Comparison of ENCODE assay signal across 19 cellular contexts in the genomic region with DNA sequence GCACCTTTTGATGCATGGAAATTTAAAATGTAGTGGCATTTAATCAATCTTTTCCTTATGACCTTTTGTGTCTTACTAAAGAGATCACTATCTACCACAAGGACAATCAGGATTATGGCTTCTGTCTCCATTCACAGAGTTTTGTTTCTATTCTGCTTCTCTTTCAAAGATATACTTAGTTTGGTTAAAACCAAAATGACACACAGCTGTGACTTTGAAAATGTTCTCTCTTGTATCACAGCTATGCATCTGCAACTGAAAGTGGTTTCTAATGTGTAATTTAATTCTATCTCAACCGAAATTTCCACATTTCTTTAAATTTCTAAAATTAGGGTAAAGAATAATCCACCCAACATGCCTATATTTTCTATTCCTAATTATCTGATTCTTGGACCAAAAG. TPM values are rescaled to one million over a fixed set of nuclear protein-coding genes. Genes with fewer than 3 reads are reported as not detected.
DNase-seq lines count a peak whose midpoint lies in the region; ATAC-seq, FAIRE-seq and TF ChIP-seq lines count a peak whose summit lies in the region.
"Had no signal": no experiment of that assay in that cellular context is flagged by ENCODE, and none has a peak within 500 bp of the region (broad histone marks: within the 10 kb centered on the region; RNA-seq: fewer than 3 reads in every experiment).

No MANE protein-coding gene starts in this region.

- H3K4me1 ChIP-seq in vagina (no peaks in the 10 kb centered on the region), esophagus squamous epithelium (no peaks in the 10 kb centered on the region)
- H3K4me1 ChIP-seq: lower lobe of right lung had no signal

- H3K36me3 Mint-ChIP-seq in activated T-helper 17 cell treated with anti-CD3 and anti-CD28 coated beads, Interleukin-2, amount 50 U/mL, for 72 hours (ENCODE audit: low read depth): peaks cover 70% of the 10 kb centered on the region

- WGBS in esophagus squamous epithelium, 2 donors: 77 to 88% methylated on average over 1 of the region's 1 CpG

- DNase-seq in NCI-H128 (lab: John Stamatoyannopoulos, UW; ENCODE audit: unreplicated experiment) (no peak), vagina (ENCODE audit: extremely low spot score in 2 of 2) (no peak), esophagus squamous epithelium (lab: John Stamatoyannopoulos, UW) (no peak), H54 (ENCODE audit: insufficient read length, low spot score) (no peak)
- DNase-seq: activated CD4-positive, alpha-beta T cell treated with anti-CD3 and anti-CD28 coated beads, Interleukin-2, amount 50 U/mL, for 1 hour; activated T-cell treated with anti-CD3 and anti-CD28 coated beads, Interleukin-2, amount 50 U/mL, for 72 hours; amniotic stem cell; DMS 273 treated with DMSO at 0.1 percent for 48 hours; foreskin melanocyte; Kasumi-1; lower lobe of right lung; NCI-H187 treated with DMSO at 0.1 percent for 48 hours; NCI-H510A treated with DMSO at 0.1 percent for 48 hours; OCI-M1; T1000 had no signal

- H3K4me1 Mint-ChIP-seq in activated T-helper 17 cell treated with anti-CD3 and anti-CD28 coated beads, Interleukin-2, amount 50 U/mL, for 72 hours: no peaks in the 10 kb centered on the region

- peak overlapping the region; percentile 16 for H3K27ac Mint-ChIP-seq in activated T-helper 17 cell treated with anti-CD3 and anti-CD28 coated beads, Interleukin-2, amount 50 U/mL, for 72 hours
- H3K27ac Mint-ChIP-seq: activated T-cell treated with anti-CD3 and anti-CD28 coated beads, Interleukin-2, amount 50 U/mL, for 72 hours had no signal

- ATAC-seq in GM18909 (IDR thresholded peaks at IDR 0.05; ENCODE audit: poor library complexity, unreplicated experiment): peak; percentile 82
- peak; percentile 76 for ATAC-seq in GM21717 (IDR thresholded peaks at IDR 0.05; ENCODE audit: unreplicated experiment)
- peak; percentile 92 for ATAC-seq in HG03066 (IDR thresholded peaks at IDR 0.05; ENCODE audit: low read depth, unreplicated experiment)
- ATAC-seq in activated T-helper 17 cell treated with anti-CD3 and anti-CD28 coated beads, Interleukin-2, amount 50 U/mL, for 72 hours (replicated peaks): no peak
- ATAC-seq: activated T-cell treated with anti-CD3 and anti-CD28 coated beads, Interleukin-2, amount 50 U/mL, for 72 hours; lower lobe of right lung had no signal

- H3K27ac ChIP-seq in vagina (no peak overlapping the region), esophagus squamous epithelium (no peak overlapping the region)
- H3K27ac ChIP-seq: lower lobe of right lung had no signal

- H3K9me3 ChIP-seq in vagina: no peaks in the 10 kb centered on the region
- H3K9me3 ChIP-seq in esophagus squamous epithelium: no peaks in the 10 kb centered on the region
- H3K9me3 ChIP-seq: lower lobe of right lung had no signal

- no peak for TF ChIP-seq POLR2A in vagina (IDR thresholded peaks at IDR 0.05)
- TF ChIP-seq POLR2A in esophagus squamous epithelium (IDR thresholded peaks at IDR 0.05): no peak
- no peak for TF ChIP-seq POLR2A in H54 (IDR thresholded peaks at IDR 0.05; ENCODE audit: low read depth, low read length)

- peaks cover 0 to 25% of the 10 kb centered on the region in 2 donors for H3K36me3 ChIP-seq in vagina
- H3K36me3 ChIP-seq in esophagus squamous epithelium: peaks cover 0 to 60% (median 0%) of the 10 kb centered on the region in 3 donors

- FAIRE-seq in H54 (lab: Jason Lieb, UNC): no peak

- H3K27me3 ChIP-seq in vagina: no peaks in the 10 kb centered on the region
- H3K27me3 ChIP-seq in esophagus squamous epithelium: no peaks in the 10 kb centered on the region

- no peaks in the 10 kb centered on the region for H3K27me3 Mint-ChIP-seq in activated T-helper 17 cell treated with anti-CD3 and anti-CD28 coated beads, Interleukin-2, amount 50 U/mL, for 72 hours

- intact Hi-C loops in vagina (cut with DNase I) (no loop called here), esophagus squamous epithelium (cut with DNase I) (no loop called here)

- TF ChIP-seq CTCF in vagina (IDR thresholded peaks at IDR 0.05) (no peak), esophagus squamous epithelium (IDR thresholded peaks at IDR 0.05) (no peak)

- H3K4me3 Mint-ChIP-seq in activated T-helper 17 cell treated with anti-CD3 and anti-CD28 coated beads, Interleukin-2, amount 50 U/mL, for 72 hours: no peak overlapping the region
- H3K4me3 Mint-ChIP-seq: activated T-cell treated with anti-CD3 and anti-CD28 coated beads, Interleukin-2, amount 50 U/mL, for 72 hours had no signal

- H3K9me3 Mint-ChIP-seq in activated T-helper 17 cell treated with anti-CD3 and anti-CD28 coated beads, Interleukin-2, amount 50 U/mL, for 72 hours: no peaks in the 10 kb centered on the region

- no peak overlapping the region for H3K4me3 ChIP-seq in vagina
- H3K4me3 ChIP-seq in esophagus squamous epithelium: no peak overlapping the region
- H3K4me3 ChIP-seq: lower lobe of right lung had no signal

RNA-seq across cellular contexts. Expression of a gene that starts 27.7 kb away (rescaled TPM):
- total RNA-seq in activated T-helper 17 cell treated with anti-CD3 and anti-CD28 coated beads, Interleukin-2, amount 50 U/mL, for 72 hours: 10 to 100 TPM; 24.5 to 28.2 TPM
- 27.0 TPM for total RNA-seq in vagina
- 10 to 100 TPM in 2 of 4 donors, 1 to 10 TPM in 2; 5.2 to 12.4 (median 8.1) TPM for total RNA-seq in esophagus squamous epithelium
